In genomic region chr1:63903947-63904346, GRCh38 we compare ENCODE assay signal across 1 cellular context.
TF ChIP-seq lines count a peak whose summit lies in the region.

No MANE protein-coding gene starts in this region.

TF ChIP-seq in H1, 55 proteins besides CTCF, POLR2A, EP300 and RAD21:
- TF ChIP-seq POU5F1 (IDR thresholded peaks at IDR 0.05; ENCODE audit: low read depth, low read length) (no peak), EZH2 (IDR thresholded peaks at IDR 0.05; ENCODE audit: low read depth, low read length, severe bottlenecking) (no peak), KDM4A (IDR thresholded peaks at IDR 0.05; ENCODE audit: low read depth, low read length, severe bottlenecking) (no peak)
